ENCODE assay signal across 8 cellular contexts in genomic region chr20:58870293-58871014, GRCh38. TPM values are rescaled to one million over a fixed set of nuclear protein-coding genes. Genes with fewer than 3 reads are reported as not detected.
A peak's percentile ranks its signal among the peaks of the same experiment; 100 is the strongest.
DNase-seq lines count a peak whose midpoint lies in the region; ATAC-seq and TF ChIP-seq lines count a peak whose summit lies in the region.

No MANE protein-coding gene starts in this region.

- H3K36me3 ChIP-seq in Panc1 (ENCODE audit: control insufficient read depth, insufficient read depth, low read length): no peaks in the 10 kb centered on the region

- intact Hi-C loops in Panc1 (cut with micrococcal nuclease; ENCODE audit: unreplicated experiment): loop anchor here (2.0 kb wide), 1 partner anchor 584 kb away; no protein-coding TSS in a partner anchor

- H3K9me3 Mint-ChIP-seq in activated T-helper 17 cell treated with anti-CD3 and anti-CD28 coated beads, Interleukin-2, amount 50 U/mL, for 72 hours: no peaks in the 10 kb centered on the region

- no peaks in the 10 kb centered on the region for H3K4me1 ChIP-seq in Panc1 (ENCODE audit: control insufficient read depth, insufficient read depth, low read length)

- POLR2A ChIA-PET in Panc1 (lab: Charles Lee): interaction anchor here (0.7 kb wide), 1 partner anchor 210 kb away, joined by 4 read pairs; no protein-coding TSS in a partner anchor

- H3K27ac Mint-ChIP-seq in activated T-helper 17 cell treated with anti-CD3 and anti-CD28 coated beads, Interleukin-2, amount 50 U/mL, for 72 hours: no peak overlapping the region

- H3K4me3 ChIP-seq in Panc1 (ENCODE audit: low read depth in 2 of 2, low read length in 2 of 2): no peak overlapping the region
- H3K4me3 ChIP-seq in foreskin fibroblast (ENCODE audit: low read depth in 1 of 2, low read length in 2 of 2): no peak overlapping the region

- H3K4me1 Mint-ChIP-seq in activated T-helper 17 cell treated with anti-CD3 and anti-CD28 coated beads, Interleukin-2, amount 50 U/mL, for 72 hours: peaks cover 4% of the 10 kb centered on the region

- CTCF ChIA-PET in Panc1 (lab: Charles Lee): interaction anchor here (0.5 to 1.2 kb wide), 7 partner anchors 107 to 604 kb away, joined by 4 to 12 read pairs (median 5); partner anchors contain the start of gene ATP5F1E

- no peaks in the 10 kb centered on the region; the same call in 1 of the 2 replicates for H3K27me3 ChIP-seq in Panc1 (ENCODE audit: control insufficient read depth, insufficient read depth, low read length)

- H3K27ac ChIP-seq in Panc1 (ENCODE audit: low read length): no peak overlapping the region

- no peaks in the 10 kb centered on the region for H3K36me3 Mint-ChIP-seq in activated T-helper 17 cell treated with anti-CD3 and anti-CD28 coated beads, Interleukin-2, amount 50 U/mL, for 72 hours (ENCODE audit: low read depth)

- peak; percentile 92 for ATAC-seq in Panc1
- peak; percentile 78 for ATAC-seq in activated T-helper 17 cell treated with anti-CD3 and anti-CD28 coated beads, Interleukin-2, amount 50 U/mL, for 72 hours (replicated peaks)

- TF ChIP-seq CTCF in Panc1 (IDR thresholded peaks at IDR 0.05) (peak; percentile 92), foreskin fibroblast (IDR thresholded peaks at IDR 0.05; ENCODE audit: low read depth, low read length) (peak; percentile 97)

- no peak overlapping the region for H3K4me3 Mint-ChIP-seq in activated T-helper 17 cell treated with anti-CD3 and anti-CD28 coated beads, Interleukin-2, amount 50 U/mL, for 72 hours

- BruUV-seq in Panc1 (replicated peaks; lab: Mats Ljungman, UMichigan): no TSS peak

- H3K9me3 ChIP-seq in Panc1 (ENCODE audit: control insufficient read depth, insufficient read depth, low read depth, low read length): no peaks in the 10 kb centered on the region

- DNase-seq in DMS153 treated with DMSO at 0.1 percent for 48 hours (lab: John Stamatoyannopoulos, UW; ENCODE audit: unreplicated experiment): peak; percentile 34
- DNase-seq in HuH-7.5 (ENCODE audit: low spot score): peak; percentile 82
- DNase-seq in Panc1 (ENCODE audit: low read depth, low spot score): peak; percentile 43
- DNase-seq in foreskin fibroblast: peak in 1 of 2 donors; percentile 82
- DNase-seq in occipital lobe (lab: John Stamatoyannopoulos, UW): peak; percentile 34
- no peak for DNase-seq in GDM1 (lab: John Stamatoyannopoulos, UW)
- DNase-seq in GF-D8 (lab: John Stamatoyannopoulos, UW): no peak

- H3K27me3 Mint-ChIP-seq in activated T-helper 17 cell treated with anti-CD3 and anti-CD28 coated beads, Interleukin-2, amount 50 U/mL, for 72 hours: no peaks in the 10 kb centered on the region

- in situ Hi-C loops in Panc1 (cut with HindIII; ENCODE audit: low pct_unique_long_range_greater_than_20kb, low sequenced_read_pairs): no loop called here

RNA-seq across cellular contexts. Expression of gene GNAS, which starts 17.9 kb away (rescaled TPM):
- total RNA-seq in Panc1 (2021; ENCODE audit: unreplicated experiment) (756 TPM), occipital lobe (344 TPM)
- 1,834 TPM for polyA plus RNA-seq in Panc1 (2012; ENCODE audit: insufficient read length)
- 100 to 1,000 TPM; 412 to 688 TPM for total RNA-seq in activated T-helper 17 cell treated with anti-CD3 and anti-CD28 coated beads, Interleukin-2, amount 50 U/mL, for 72 hours

RNA-seq across cellular contexts. Expression of gene GNAS-AS1, which starts 19.8 kb away (rescaled TPM):
- total RNA-seq in Panc1 (2021; ENCODE audit: unreplicated experiment) (not detected), occipital lobe (0.94 TPM)
- not detected for polyA plus RNA-seq in Panc1 (2012; ENCODE audit: insufficient read length)
- 1 to 10 TPM; 1.0 to 1.3 TPM for total RNA-seq in activated T-helper 17 cell treated with anti-CD3 and anti-CD28 coated beads, Interleukin-2, amount 50 U/mL, for 72 hours

Comparison
In these comparisons a context has a peak if more than half of its experiments do, and no peak if none do; other contexts are left out.
1. DNase-seq: peak in DMS153 treated with DMSO at 0.1 percent for 48 hours (single experiment), HuH-7.5 (single experiment), Panc1 (single experiment) and occipital lobe (single experiment); none in GDM1 (single experiment) and GF-D8 (single experiment).